Comparison of ENCODE assay signal across 17 cellular contexts in genomic region chr5:160957312-160957711, GRCh38.
DNase-seq lines count a peak whose midpoint lies in the region; ATAC-seq and TF ChIP-seq lines count a peak whose summit lies in the region.
"Had no signal": no experiment of that assay in that cellular context is flagged by ENCODE, and none has a peak within 500 bp of the region (broad histone marks: within the 10 kb centered on the region; RNA-seq: fewer than 3 reads in every experiment).

No MANE protein-coding gene starts in this region.

- H3K36me3 Mint-ChIP-seq in nephron (ENCODE audit: low read depth): no peaks in the 10 kb centered on the region
- no peaks in the 10 kb centered on the region for H3K36me3 Mint-ChIP-seq in activated naive CD8-positive, alpha-beta T cell treated with anti-CD3 and anti-CD28 coated beads for 36 hours
- H3K36me3 Mint-ChIP-seq: activated CD4-positive, alpha-beta memory T cell treated with anti-CD3 and anti-CD28 coated beads for 36 hours; naive thymus-derived CD4-positive, alpha-beta T cell; stimulated activated memory B cell treated with anti-CD40 and anti-IgM and Interleukin-4, amounts not matched to agents 10 μg/mL and 1 μg/mL and 100 μg/mL, for 72 hours had no signal

- no peak for TF ChIP-seq CTCF in nephron (IDR thresholded peaks at IDR 0.05; ENCODE audit: unreplicated experiment in 3 of 3)

- ATAC-seq in GM19351 (IDR thresholded peaks at IDR 0.05; ENCODE audit: unreplicated experiment) (peak; percentile 41), GM21786 (IDR thresholded peaks at IDR 0.05; ENCODE audit: unreplicated experiment) (peak; percentile 26), HG03139 (IDR thresholded peaks at IDR 0.05; ENCODE audit: unreplicated experiment) (peak; percentile 45)
- ATAC-seq: heart left ventricle; naive thymus-derived CD4-positive, alpha-beta T cell; stimulated activated memory B cell treated with anti-CD40 and anti-IgM and Interleukin-4, amounts not matched to agents 10 μg/mL and 1 μg/mL and 100 μg/mL, for 72 hours had no signal

- peaks cover 10% of the 10 kb centered on the region for H3K27me3 Mint-ChIP-seq in nephron (ENCODE audit: low read depth)
- peaks cover 7% of the 10 kb centered on the region for H3K27me3 Mint-ChIP-seq in activated naive CD8-positive, alpha-beta T cell treated with anti-CD3 and anti-CD28 coated beads for 36 hours

- peak overlapping the region in 2 of 3 experiments; percentile 6 to 23 for H3K27ac Mint-ChIP-seq in nephron
- no peak overlapping the region for H3K27ac Mint-ChIP-seq in activated naive CD8-positive, alpha-beta T cell treated with anti-CD3 and anti-CD28 coated beads for 36 hours
- H3K27ac Mint-ChIP-seq: activated CD4-positive, alpha-beta memory T cell treated with anti-CD3 and anti-CD28 coated beads for 36 hours; naive thymus-derived CD4-positive, alpha-beta T cell; stimulated activated memory B cell treated with anti-CD40 and anti-IgM and Interleukin-4, amounts not matched to agents 10 μg/mL and 1 μg/mL and 100 μg/mL, for 72 hours had no signal

- H3K4me3 Mint-ChIP-seq in nephron: no peak overlapping the region
- H3K4me3 Mint-ChIP-seq in activated naive CD8-positive, alpha-beta T cell treated with anti-CD3 and anti-CD28 coated beads for 36 hours: no peak overlapping the region
- H3K4me3 Mint-ChIP-seq: activated CD4-positive, alpha-beta memory T cell treated with anti-CD3 and anti-CD28 coated beads for 36 hours; naive thymus-derived CD4-positive, alpha-beta T cell; stimulated activated memory B cell treated with anti-CD40 and anti-IgM and Interleukin-4, amounts not matched to agents 10 μg/mL and 1 μg/mL and 100 μg/mL, for 72 hours had no signal

- DNase-seq in NCI-H146 (lab: John Stamatoyannopoulos, UW) (no peak), NCI-H526 (lab: John Stamatoyannopoulos, UW) (no peak)
- no peak for DNase-seq in activated naive CD8-positive, alpha-beta T cell treated with anti-CD3 and anti-CD28 coated beads for 36 hours
- DNase-seq: activated CD4-positive, alpha-beta memory T cell treated with anti-CD3 and anti-CD28 coated beads for 36 hours; esophagus squamous epithelium; heart left ventricle; Karpas-422; naive thymus-derived CD4-positive, alpha-beta T cell; NCI-H1105 treated with DMSO at 0.1 percent for 48 hours; NCI-H2227 treated with DMSO at 0.1 percent for 48 hours; posterior cingulate gyrus; transverse colon had no signal

- H3K4me1 Mint-ChIP-seq in nephron: peaks cover 10% of the 10 kb centered on the region
- no peaks in the 10 kb centered on the region for H3K4me1 Mint-ChIP-seq in activated naive CD8-positive, alpha-beta T cell treated with anti-CD3 and anti-CD28 coated beads for 36 hours
- H3K4me1 Mint-ChIP-seq: naive thymus-derived CD4-positive, alpha-beta T cell; stimulated activated memory B cell treated with anti-CD40 and anti-IgM and Interleukin-4, amounts not matched to agents 10 μg/mL and 1 μg/mL and 100 μg/mL, for 72 hours had no signal

- H3K9me3 Mint-ChIP-seq in nephron: no peaks in the 10 kb centered on the region
- H3K9me3 Mint-ChIP-seq in activated naive CD8-positive, alpha-beta T cell treated with anti-CD3 and anti-CD28 coated beads for 36 hours: no peaks in the 10 kb centered on the region
- H3K9me3 Mint-ChIP-seq: activated CD4-positive, alpha-beta memory T cell treated with anti-CD3 and anti-CD28 coated beads for 36 hours; stimulated activated memory B cell treated with anti-CD40 and anti-IgM and Interleukin-4, amounts not matched to agents 10 μg/mL and 1 μg/mL and 100 μg/mL, for 72 hours had no signal
